In genomic region chr7:69577221-69577620, GRCh38 we compare ENCODE assay signal across 1 cellular context.
TF ChIP-seq lines count a peak whose summit lies in the region.

No MANE protein-coding gene starts in this region.

TF ChIP-seq in SK-N-SH treated with all-trans-retinoic acid at 6 μM for 48 hours, 23 proteins besides CTCF, POLR2A, EP300 and RAD21 (continued from another document):
- TF ChIP-seq SNAI2 (CRISPR knock-in tag; IDR thresholded peaks at IDR 0.05): no peak
